19 cellular contexts compared by ENCODE assay signal in genomic region chr2:104344985-104345384, GRCh38.
DNase-seq lines count a peak whose midpoint lies in the region; ATAC-seq, FAIRE-seq and TF ChIP-seq lines count a peak whose summit lies in the region.
"Had no signal": no experiment of that assay in that cellular context is flagged by ENCODE, and none has a peak within 500 bp of the region (broad histone marks: within the 10 kb centered on the region; RNA-seq: fewer than 3 reads in every experiment).

No MANE protein-coding gene starts in this region.

- H4K91ac ChIP-seq in H9 (ENCODE audit: insufficient read length, low read depth, low read length) (no peak overlapping the region), H1 (replicated peaks; ENCODE audit: insufficient read length, low read length) (no peak overlapping the region)

- H3K9ac ChIP-seq in H9 (ENCODE audit: extremely low read depth, insufficient read length, low read length) (no peak overlapping the region), H1 (replicated peaks in 1 of 4; ENCODE audit: extremely low read depth in 1 of 4, low read depth in 3 of 4, low read length in 3 of 4) (no peak overlapping the region)

- H2BK15ac ChIP-seq in H9 (ENCODE audit: low read depth, low read length) (no peak overlapping the region), H1 (ENCODE audit: low read length) (peak overlapping the region; percentile 83; the same call in 1 of the 2 replicates)

- no peak overlapping the region for H4K5ac ChIP-seq in H9 (ENCODE audit: insufficient read length, low read depth, low read length)
- H4K5ac ChIP-seq in H1 (ENCODE audit: insufficient read length, low read depth, low read length) = no peak overlapping the region

- H3K4me1 Mint-ChIP-seq in GM23338 = peaks cover 19% of the 10 kb centered on the region
- peaks cover 19 to 35% of the 10 kb centered on the region in 2 experiments for H3K4me1 Mint-ChIP-seq in H9
- no peaks in the 10 kb centered on the region for H3K4me1 Mint-ChIP-seq in CD8-positive, alpha-beta T cell (ENCODE audit: low read depth)
- H3K4me1 Mint-ChIP-seq: CD4-positive, CD25-positive, alpha-beta regulatory T cell had no signal

- H2BK20ac ChIP-seq in H9 (ENCODE audit: low read depth, low read length, poor library complexity, severe bottlenecking) (no peak overlapping the region), H1 (ENCODE audit: low read length) (no peak overlapping the region)

- TF ChIP-seq POLR2A in H1 (IDR thresholded peaks at IDR 0.05; ENCODE audit: control extremely low read depth in 1 of 2, low read depth in 2 of 2, low read length in 2 of 2) = no peak

- H3K79me2 ChIP-seq in GM23338 (replicated peaks; ENCODE audit: insufficient read depth) (no peaks in the 10 kb centered on the region), H9 (ENCODE audit: insufficient read depth, low read length) (no peaks in the 10 kb centered on the region), H1 (ENCODE audit: control insufficient read depth in 1 of 2, insufficient read depth in 2 of 2, low read length in 2 of 2) (no peaks in the 10 kb centered on the region)

- no peaks in the 10 kb centered on the region for H3F3A ChIP-seq in GM23338 (replicated peaks; ENCODE audit: low read depth)

- no peak overlapping the region for H2BK5ac ChIP-seq in H9 (ENCODE audit: insufficient read length, low read length)
- H2BK5ac ChIP-seq in H1 (ENCODE audit: low read depth, low read length) = no peak overlapping the region

- H2AK5ac ChIP-seq in H9 (ENCODE audit: insufficient read length, low read length) = no peak overlapping the region
- H2AK5ac ChIP-seq in H1 (ENCODE audit: low read depth, low read length) = no peak overlapping the region

- intact Hi-C loops in CD8-positive, alpha-beta T cell (cut with DNase I, micrococcal nuclease) = loop anchor here in 1 of 2 experiments (2.0 kb wide), 1 partner anchor 20 kb away; no protein-coding TSS in a partner anchor

- H3K27ac Mint-ChIP-seq in GM23338 (peak overlapping the region; percentile 47), H9 (peak overlapping the region; percentile 51 to 97 (median 84))
- H3K27ac Mint-ChIP-seq in CD8-positive, alpha-beta T cell = no peak overlapping the region
- H3K27ac Mint-ChIP-seq: CD4-positive, CD25-positive, alpha-beta regulatory T cell; HFFc6 had no signal

- H2AFZ ChIP-seq in GM23338 (no peak overlapping the region), H9 (ENCODE audit: low read length) (no peak overlapping the region), H1 (ENCODE audit: low read length) (peak overlapping the region; percentile 74; the same call in 1 of the 2 replicates)

- H3K79me1 ChIP-seq in H9 (ENCODE audit: insufficient read depth, low read depth, low read length, poor library complexity, severe bottlenecking) (no peaks in the 10 kb centered on the region), H1 (ENCODE audit: low read depth, low read length) (no peaks in the 10 kb centered on the region)

- H3K14ac ChIP-seq in H9 (ENCODE audit: insufficient read depth, low read length) (no peak overlapping the region), H1 (ENCODE audit: insufficient read length) (no peak overlapping the region)

- no peak overlapping the region for H3K4ac ChIP-seq in H9 (ENCODE audit: low read depth, low read length)
- no peak overlapping the region for H3K4ac ChIP-seq in H1 (replicated peaks; ENCODE audit: insufficient read length, low read depth, low read length)

- H3K36me3 Mint-ChIP-seq in GM23338 (ENCODE audit: low read depth) (no peaks in the 10 kb centered on the region), H9 (ENCODE audit: insufficient read depth in 1 of 3, low read depth in 3 of 3) (peaks cover 0 to 8% (median 0%) of the 10 kb centered on the region in 3 experiments; a peak in 2 of 7 replicates)
- H3K36me3 Mint-ChIP-seq in CD8-positive, alpha-beta T cell = no peaks in the 10 kb centered on the region
- H3K36me3 Mint-ChIP-seq: CD4-positive, CD25-positive, alpha-beta regulatory T cell had no signal

- peak in 1 of 2 experiments; percentile 11; a peak in 1 of 4 replicates for TF ChIP-seq RAD21 in H1 (IDR thresholded peaks at IDR 0.05 in 1 of 2, conservative IDR thresholded peaks at IDR 0.05 in 1 of 2; ENCODE audit: low read depth in 2 of 2, low read length in 2 of 2)

- FAIRE-seq in H1 (lab: Jason Lieb, UNC) = peak; percentile 68
- FAIRE-seq in small intestine (lab: Jason Lieb, UNC) = no peak
- FAIRE-seq: A204.1, K562 had no signal

- DNase-seq in GM23338 (ENCODE audit: low spot score) (peak; percentile 37), H9 (no peak), H1 (ENCODE audit: low read depth in 1 of 2, low spot score in 2 of 2) (no peak), iPS-NIHi11 (ENCODE audit: low spot score) (peak; percentile 11), DMS 273 (lab: John Stamatoyannopoulos, UW; ENCODE audit: unreplicated experiment) (no peak), small intestine (no peak)
- no peak for DNase-seq in CD8-positive, alpha-beta T cell
- DNase-seq: ACHN; BE2C; C1 segment of cervical spinal cord; CD4-positive, CD25-positive, alpha-beta regulatory T cell; DMS79 treated with DMSO at 0.1 percent for 48 hours; GF-D8; HFFc6; IMR-90 had no signal

- POLR2A ChIA-PET in H1 (lab: Charles Lee; ENCODE audit: partially characterized antibody) = no interaction called here
- POLR2A ChIA-PET in CD8-positive, alpha-beta T cell (lab: Charles Lee) = no interaction called here

- H3K9me2 ChIP-seq in GM23338 (ENCODE audit: insufficient read depth) = no peaks in the 10 kb centered on the region

- H3K27me3 Mint-ChIP-seq in GM23338 (ENCODE audit: insufficient read depth, low read depth, poor library complexity) = peaks cover 2% of the 10 kb centered on the region
- no peaks in the 10 kb centered on the region for H3K27me3 Mint-ChIP-seq in H9 (ENCODE audit: low read depth)
- peaks cover 8% of the 10 kb centered on the region for H3K27me3 Mint-ChIP-seq in CD8-positive, alpha-beta T cell (ENCODE audit: low read depth)
- H3K27me3 Mint-ChIP-seq: CD4-positive, CD25-positive, alpha-beta regulatory T cell had no signal

- no peak overlapping the region for H2BK12ac ChIP-seq in H9 (ENCODE audit: insufficient read length, low read depth, low read length)
- no peak overlapping the region for H2BK12ac ChIP-seq in H1 (ENCODE audit: low read depth, low read length)

- H3K4me3 ChIP-seq in GM23338 (no peak overlapping the region), H1 (ENCODE audit: extremely low read depth in 1 of 4, insufficient read depth in 2 of 4, low read depth in 3 of 4, low read length in 4 of 4) (peak overlapping the region in 1 of 4 experiments; percentile 8; a peak in 1 of 8 replicates), small intestine (ENCODE audit: low read depth in 1 of 2, low read length in 2 of 2) (no peak overlapping the region)
- no peak overlapping the region for H3K4me3 ChIP-seq in CD8-positive, alpha-beta T cell (ENCODE audit: low read depth, low read length)
- H3K4me3 ChIP-seq: K562 had no signal

- H3K4me3 Mint-ChIP-seq in GM23338 = no peak overlapping the region
- H3K4me3 Mint-ChIP-seq in H9 = no peak overlapping the region
- H3K4me3 Mint-ChIP-seq in CD8-positive, alpha-beta T cell = no peak overlapping the region
- H3K4me3 Mint-ChIP-seq: CD4-positive, CD25-positive, alpha-beta regulatory T cell; HFFc6 had no signal

- H3T11ph ChIP-seq in H9 (ENCODE audit: low read length) = no peak overlapping the region

- H3K4me2 ChIP-seq in GM23338 (no peak overlapping the region), H9 (ENCODE audit: insufficient read depth, insufficient read length, low read length) (no peak overlapping the region), H1 (ENCODE audit: insufficient read depth in 1 of 2, low read depth in 2 of 2, low read length in 2 of 2) (peak overlapping the region in 1 of 2 experiments; percentile 48; a peak in 3 of 4 replicates)

- H2BK120ac ChIP-seq in H9 (ENCODE audit: low read depth, low read length, poor library complexity, severe bottlenecking) = no peak overlapping the region
- no peak overlapping the region for H2BK120ac ChIP-seq in H1 (replicated peaks; ENCODE audit: low read depth, low read length)

- H4K20me1 ChIP-seq in GM23338 (replicated peaks; ENCODE audit: insufficient read depth) = no peaks in the 10 kb centered on the region; the same call in 1 of the 2 replicates
- no peaks in the 10 kb centered on the region for H4K20me1 ChIP-seq in H9 (ENCODE audit: control insufficient read depth, insufficient read depth, insufficient read length)
- H4K20me1 ChIP-seq in H1 (replicated peaks in 1 of 2; ENCODE audit: control insufficient read depth in 1 of 2, insufficient read depth in 2 of 2, low read length in 2 of 2) = no peaks in the 10 kb centered on the region

- H3K4me1 ChIP-seq in GM23338 (ENCODE audit: insufficient read depth) (no peaks in the 10 kb centered on the region), H9 (ENCODE audit: insufficient read depth, low read length) (0 out of 2 replicates have a peak, but pooled peaks cover 3% of the 10 kb centered on the region), H1 (replicated peaks in 1 of 4; ENCODE audit: control insufficient read depth in 3 of 4, insufficient read depth in 4 of 4, low read length in 3 of 4) (peaks cover 0 to 5% (median 2%) of the 10 kb centered on the region in 4 experiments; a peak in 3 of 7 replicates), small intestine (ENCODE audit: control insufficient read depth in 2 of 2, insufficient read depth in 1 of 2, low read depth in 1 of 2, low read length in 1 of 2) (no peaks in the 10 kb centered on the region)
- H3K4me1 ChIP-seq in CD8-positive, alpha-beta T cell (ENCODE audit: insufficient read depth, low read length) = no peaks in the 10 kb centered on the region
- H3K4me1 ChIP-seq: BE2C had no signal

- H3K36me3 ChIP-seq in GM23338 (ENCODE audit: insufficient read depth) (no peaks in the 10 kb centered on the region), H1 (ENCODE audit: control insufficient read depth in 2 of 4, insufficient read depth in 4 of 4, low read length in 3 of 4) (no peaks in the 10 kb centered on the region), small intestine (ENCODE audit: control insufficient read depth in 2 of 2, insufficient read depth in 2 of 2, low read length in 2 of 2) (no peaks in the 10 kb centered on the region)
- H3K36me3 ChIP-seq in CD8-positive, alpha-beta T cell (ENCODE audit: insufficient read depth, low read length) = no peaks in the 10 kb centered on the region
- H3K36me3 ChIP-seq: BE2C had no signal

- CTCF ChIA-PET in H1 (lab: Charles Lee; ENCODE audit: partially characterized antibody) = no interaction called here
- CTCF ChIA-PET in CD8-positive, alpha-beta T cell (lab: Charles Lee) = no interaction called here

- H3K27ac ChIP-seq in GM23338 (ENCODE audit: low read depth) (no peak overlapping the region), H9 (ENCODE audit: insufficient read length, low read depth, low read length) (no peak overlapping the region), H1 (ENCODE audit: low read depth, low read length) (no peak overlapping the region), small intestine (ENCODE audit: low read depth in 1 of 2, low read length in 1 of 2) (no peak overlapping the region)
- no peak overlapping the region for H3K27ac ChIP-seq in CD8-positive, alpha-beta T cell (ENCODE audit: low read depth, low read length)
- H3K27ac ChIP-seq: HL-60 had no signal

- no CpG with 5 or more reads among the region's 2 CpGs for WGBS in H9 (ENCODE audit: extremely low coverage, insufficient read length, low lambda C conversion rate)
- WGBS in H1 (ENCODE audit: extremely low coverage in 1 of 2, insufficient coverage in 1 of 2, insufficient read length in 1 of 2, insufficient replicate concordance in 2 of 2, low coverage in 1 of 2, low lambda C conversion rate in 2 of 2, missing lambda C conversion rate in 1 of 2), 2 experiments = 50% methylated on average over 2 of the region's 2 CpGs; no CpG with 5 or more reads in 1 of the 2 experiments
- 76 to 78% (median 78%) methylated on average over 2 of the region's 2 CpGs for WGBS in small intestine, 3 donors

- TF ChIP-seq CTCF in GM23338 (conservative IDR thresholded peaks at IDR 0.05; ENCODE audit: low read depth in 2 of 2) (no peak), H9 (conservative IDR thresholded peaks at IDR 0.05) (no peak), H1 (IDR thresholded peaks at IDR 0.05; ENCODE audit: control extremely low read depth in 1 of 3, insufficient read depth in 1 of 3, low read depth in 1 of 3, low read length in 3 of 3) (no peak)
- no peak for TF ChIP-seq CTCF in CD8-positive, alpha-beta T cell (IDR thresholded peaks at IDR 0.05)

- no peak overlapping the region for H3K56ac ChIP-seq in H9 (ENCODE audit: insufficient read length, low read depth, low read length)
- H3K56ac ChIP-seq in H1 (replicated peaks; ENCODE audit: insufficient read length, low read depth, low read length) = no peak overlapping the region

- no peak overlapping the region for H4K8ac ChIP-seq in H9 (replicated peaks; ENCODE audit: insufficient read length, low read depth, low read length)
- no peak overlapping the region for H4K8ac ChIP-seq in H1 (ENCODE audit: extremely low read depth, insufficient read depth, low read length)

- no peaks in the 10 kb centered on the region for H3K27me3 ChIP-seq in GM23338 (ENCODE audit: insufficient read depth)
- H3K27me3 ChIP-seq in H9 (ENCODE audit: insufficient read depth, low read length) = no peaks in the 10 kb centered on the region
- no peaks in the 10 kb centered on the region for H3K27me3 ChIP-seq in H1 (replicated peaks in 1 of 4; ENCODE audit: control insufficient read depth in 3 of 4, extremely low read depth in 1 of 4, insufficient read depth in 3 of 4, low read length in 3 of 4)
- H3K27me3 ChIP-seq in small intestine (ENCODE audit: control insufficient read depth in 2 of 2, insufficient read depth in 2 of 2, low read length in 2 of 2) = no peaks in the 10 kb centered on the region
- no peaks in the 10 kb centered on the region for H3K27me3 ChIP-seq in CD8-positive, alpha-beta T cell (ENCODE audit: insufficient read depth, low read length)
- H3K27me3 ChIP-seq: BE2C had no signal

- no peak overlapping the region for H3K18ac ChIP-seq in H9 (ENCODE audit: insufficient read length, low read depth, low read length)
- H3K18ac ChIP-seq in H1 (ENCODE audit: extremely low read depth, low read length) = no peak overlapping the region

- H3K9me3 Mint-ChIP-seq in GM23338 (no peaks in the 10 kb centered on the region), H9 (peaks cover 0 to 6% of the 10 kb centered on the region in 2 experiments; a peak in 3 of 5 replicates)
- H3K9me3 Mint-ChIP-seq in CD8-positive, alpha-beta T cell = no peaks in the 10 kb centered on the region

- H3K23me2 ChIP-seq in H9 (ENCODE audit: insufficient read length, low read depth, low read length, poor library complexity, severe bottlenecking) (no peaks in the 10 kb centered on the region), H1 (ENCODE audit: low read depth, low read length) (no peaks in the 10 kb centered on the region)

- peak in 1 of 2 experiments; percentile 82; a peak in 1 of 3 replicates for TF ChIP-seq EP300 in H1 (IDR thresholded peaks at IDR 0.05; ENCODE audit: borderline replicate concordance in 1 of 2, low read depth in 2 of 2, low read length in 2 of 2)

- H3K23ac ChIP-seq in H9 (ENCODE audit: insufficient read length, low read depth, low read length) = no peak overlapping the region
- no peak overlapping the region for H3K23ac ChIP-seq in H1 (ENCODE audit: insufficient read length)

- no peaks in the 10 kb centered on the region for H3K9me3 ChIP-seq in H9 (ENCODE audit: control insufficient read depth, low read depth, low read length)
- peaks cover 3 to 4% of the 10 kb centered on the region in 2 experiments; a peak in 1 of 4 replicates for H3K9me3 ChIP-seq in H1 (ENCODE audit: insufficient read depth in 2 of 2, low read depth in 1 of 2, low read length in 1 of 2)
- no peaks in the 10 kb centered on the region for H3K9me3 ChIP-seq in small intestine (ENCODE audit: control insufficient read depth, low read depth)
- H3K9me3 ChIP-seq in CD8-positive, alpha-beta T cell (ENCODE audit: low read length) = no peaks in the 10 kb centered on the region
- H3K9me3 ChIP-seq: BE2C had no signal

- peak; percentile 98 for ATAC-seq in GM23338
- ATAC-seq in CD8-positive, alpha-beta T cell = no peak
- ATAC-seq: HCT116, K562 had no signal

Comparison
In these comparisons a context has a peak if more than half of its experiments do, and no peak if none do; other contexts are left out.
1. DNase-seq: peak in GM23338 (single experiment) and iPS-NIHi11 (single experiment); none in H9 (single experiment), H1 (0 of 2), DMS 273 (single experiment), small intestine (single experiment) and CD8-positive, alpha-beta T cell (0 of 7).